In genomic region chr10:52659085-52659484, GRCh38 we compare ENCODE assay signal across 8 cellular contexts.
"Had no signal": no experiment of that assay in that cellular context is flagged by ENCODE, and none has a peak within 500 bp of the region (broad histone marks: within the 10 kb centered on the region; RNA-seq: fewer than 3 reads in every experiment).

No MANE protein-coding gene starts in this region.

- H3K9me3 ChIP-seq: HAP-1 had no signal

- H3K4me3 ChIP-seq: GM23248, HAP-1 had no signal

- H2AFZ ChIP-seq: GM23248 had no signal

- FAIRE-seq: HepG2 had no signal

- H3K27ac ChIP-seq: GM23248, HL-60 had no signal

- ATAC-seq: HCT116, HepG2 had no signal

- DNase-seq: GM23248, GOT3, H7, HFFc6 had no signal

- H3K9ac ChIP-seq: GM23248 had no signal

- H3K36me3 ChIP-seq: HAP-1 had no signal
